Comparison of ENCODE assay signal across 1 cellular context in genomic region chr7:37097983-37098382, GRCh38.
TF ChIP-seq lines count a peak whose summit lies in the region.

No MANE protein-coding gene starts in this region.

TF ChIP-seq in GM23338, 12 proteins besides CTCF, POLR2A, EP300 and RAD21 (continued from another document):
- TF ChIP-seq ETS1 (IDR thresholded peaks at IDR 0.05) (no peak), REST (IDR thresholded peaks at IDR 0.05; ENCODE audit: unreplicated experiment) (no peak)
